18 cellular contexts compared by ENCODE assay signal in the genomic region with DNA sequence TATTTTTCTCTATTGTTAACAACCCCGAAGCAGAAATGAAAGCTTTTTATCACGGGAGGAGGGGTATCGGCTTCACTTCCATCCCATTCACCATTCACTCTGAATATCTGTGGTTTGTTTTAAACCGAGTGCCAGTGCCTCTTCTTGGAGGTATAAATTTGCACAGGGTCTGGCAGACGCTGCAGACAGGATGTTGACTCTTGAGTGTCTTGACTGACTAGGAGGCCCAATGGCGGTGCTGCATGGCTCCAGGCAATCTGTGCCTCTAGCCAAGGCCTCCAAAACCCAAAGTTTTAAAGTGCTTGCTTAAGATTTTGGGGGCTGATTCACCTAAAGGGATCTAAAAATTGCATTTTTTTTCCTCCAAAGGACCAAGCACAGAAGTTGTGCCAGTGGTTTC.
DNase-seq lines count a peak whose midpoint lies in the region; ATAC-seq and TF ChIP-seq lines count a peak whose summit lies in the region.
"Had no signal": no experiment of that assay in that cellular context is flagged by ENCODE, and none has a peak within 500 bp of the region (broad histone marks: within the 10 kb centered on the region; RNA-seq: fewer than 3 reads in every experiment).

No MANE protein-coding gene starts in this region.

- no peaks in the 10 kb centered on the region for H3K9me3 Mint-ChIP-seq in osteocyte (ENCODE audit: unreplicated experiment)

- ATAC-seq in GM18519 (IDR thresholded peaks at IDR 0.05; ENCODE audit: low FRiP score, unreplicated experiment) (no peak), HG03520 (IDR thresholded peaks at IDR 0.05; ENCODE audit: unreplicated experiment) (no peak)
- ATAC-seq: K562, Panc1, Right ventricle myocardium inferior had no signal

- no peak for TF ChIP-seq CTCF in coronary artery (IDR thresholded peaks at IDR 0.05)
- no peak for TF ChIP-seq CTCF in osteocyte (IDR thresholded peaks at IDR 0.05)
- TF ChIP-seq CTCF in BE2C (IDR thresholded peaks at IDR 0.05; ENCODE audit: low read depth, low read length): no peak

- H3K27ac Mint-ChIP-seq in osteocyte (ENCODE audit: unreplicated experiment): peak overlapping the region; percentile 49
- H3K27ac Mint-ChIP-seq: CD14-positive monocyte had no signal

- H3K36me3 ChIP-seq in BE2C: no peaks in the 10 kb centered on the region

- peaks cover 65% of the 10 kb centered on the region for H3K4me1 Mint-ChIP-seq in osteocyte (ENCODE audit: unreplicated experiment)

- H3K4me3 ChIP-seq in coronary artery (peak overlapping the region; percentile 19), BE2C (ENCODE audit: low read depth, low read length) (no peak overlapping the region)
- H3K4me3 ChIP-seq: K562 had no signal

- H3K9me3 ChIP-seq in BE2C: no peaks in the 10 kb centered on the region

- H3K27me3 Mint-ChIP-seq in osteocyte (ENCODE audit: unreplicated experiment): no peaks in the 10 kb centered on the region

- peaks cover 10% of the 10 kb centered on the region for H3K36me3 Mint-ChIP-seq in osteocyte (ENCODE audit: unreplicated experiment)
- H3K36me3 Mint-ChIP-seq: CD14-positive monocyte had no signal

- no peaks in the 10 kb centered on the region for H3K4me1 ChIP-seq in BE2C

- no peak overlapping the region for H3K4me3 Mint-ChIP-seq in osteocyte (ENCODE audit: unreplicated experiment)
- H3K4me3 Mint-ChIP-seq: CD14-positive monocyte had no signal

- H3K27me3 ChIP-seq in BE2C: peaks cover 39% of the 10 kb centered on the region

- peak overlapping the region; percentile 87 to 88 for H3K27ac ChIP-seq in coronary artery

- DNase-seq in Daoy (ENCODE audit: low read depth): peak; percentile 44
- DNase-seq in MV-4-11 (lab: John Stamatoyannopoulos, UW): peak; percentile 26
- no peak for DNase-seq in coronary artery (ENCODE audit: low spot score)
- DNase-seq in osteocyte (ENCODE audit: extremely low spot score, unreplicated experiment): no peak
- DNase-seq in NCI-H748 treated with DMSO at 0.1 percent for 48 hours (lab: John Stamatoyannopoulos, UW): no peak
- no peak for DNase-seq in BE2C
- DNase-seq: DMS 273 treated with DMSO at 0.1 percent for 48 hours, H7, NCI-H1092, NCI-H2081 treated with DMSO at 0.1 percent for 48 hours, NCI-H510A, NCI-H82 had no signal

Comparison
In these comparisons a context has a peak if more than half of its experiments do, and no peak if none do; other contexts are left out.
1. DNase-seq: peak in Daoy (single experiment) and MV-4-11 (single experiment); none in coronary artery (single experiment), osteocyte (single experiment), NCI-H748 treated with DMSO at 0.1 percent for 48 hours (single experiment) and BE2C (single experiment).